11 cellular contexts compared by ENCODE assay signal in the genomic region with DNA sequence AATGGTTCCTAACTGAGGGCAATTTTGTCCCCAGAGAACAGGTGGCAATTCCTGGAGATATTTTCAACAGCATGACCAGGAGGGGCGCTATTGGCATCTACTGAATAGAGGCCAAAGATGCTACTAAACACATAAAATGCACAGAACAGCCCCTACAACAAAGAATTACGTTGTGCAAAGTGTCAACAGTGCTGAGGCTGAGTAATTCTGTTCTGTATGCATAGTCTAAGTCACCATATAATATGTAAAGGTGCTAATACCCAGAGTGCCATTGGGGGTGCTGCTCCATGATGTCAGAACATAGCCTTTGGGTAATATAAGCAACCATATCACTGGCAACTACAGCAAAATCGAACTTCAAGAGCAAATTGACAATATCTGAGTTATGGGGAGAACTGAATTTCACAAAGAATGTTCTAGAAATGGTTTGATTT.
DNase-seq lines count a peak whose midpoint lies in the region; ATAC-seq and TF ChIP-seq lines count a peak whose summit lies in the region.
"Had no signal": no experiment of that assay in that cellular context is flagged by ENCODE, and none has a peak within 500 bp of the region (broad histone marks: within the 10 kb centered on the region; RNA-seq: fewer than 3 reads in every experiment).

No MANE protein-coding gene starts in this region.

- H4K20me1 ChIP-seq in SK-N-SH (ENCODE audit: insufficient read depth) (no peaks in the 10 kb centered on the region), smooth muscle cell (ENCODE audit: low read depth) (no peaks in the 10 kb centered on the region)

- H3K27ac ChIP-seq in SK-N-SH (ENCODE audit: low read depth in 2 of 2, low read length in 1 of 2) (no peak overlapping the region), foreskin keratinocyte (no peak overlapping the region), tibial nerve (peak overlapping the region in 3 of 4 donors; percentile 15 to 65 (median 64)), smooth muscle cell (ENCODE audit: low read depth) (no peak overlapping the region)
- H3K27ac ChIP-seq: heart left ventricle had no signal

- H3K79me2 ChIP-seq in SK-N-SH (ENCODE audit: insufficient read depth): no peaks in the 10 kb centered on the region
- H3K79me2 ChIP-seq in smooth muscle cell (ENCODE audit: low read depth): no peaks in the 10 kb centered on the region

- no peaks in the 10 kb centered on the region for H3F3A ChIP-seq in SK-N-SH (replicated peaks; ENCODE audit: insufficient read depth)
- no peaks in the 10 kb centered on the region for H3F3A ChIP-seq in smooth muscle cell (ENCODE audit: low read depth)

- 27% methylated on average over 3 of the region's 3 CpGs for WGBS in SK-N-SH (ENCODE audit: low lambda C conversion rate)
- WGBS in tibial nerve, 2 donors: 38 to 39% methylated on average over 3 of the region's 3 CpGs
- WGBS in smooth muscle cell (ENCODE audit: low lambda C conversion rate): 41% methylated on average over 3 of the region's 3 CpGs

- no peak for DNase-seq in SK-N-SH
- DNase-seq in RPMI8226: peak; percentile 8
- DNase-seq in foreskin keratinocyte: no peak
- no peak for DNase-seq in tibial nerve (ENCODE audit: low spot score in 2 of 2)
- no peak for DNase-seq in smooth muscle cell (lab: John Stamatoyannopoulos, UW; ENCODE audit: unreplicated experiment)
- DNase-seq in 8988T: no peak
- no peak for DNase-seq in activated CD4-positive, CD25-positive, alpha-beta regulatory T cell (lab: John Stamatoyannopoulos, UW)
- DNase-seq: activated CD4-positive, alpha-beta memory T cell treated with anti-CD3 and anti-CD28 coated beads for 36 hours; heart left ventricle had no signal

- ATAC-seq in SK-N-SH treated with all-trans-retinoic acid at 6 μM for 48 hours (no peak), foreskin keratinocyte (no peak)
- ATAC-seq: heart left ventricle; natural killer cell treated with Interleukin-12 subunit alpha and Interleukin-12 subunit beta and Interleukin-15 and Interleukin-18, amount 100 ng/mL, for 72 hours had no signal

- TF ChIP-seq RAD21 in SK-N-SH (IDR thresholded peaks at IDR 0.05; ENCODE audit: low read length): no peak

- no peaks in the 10 kb centered on the region for H3K9me3 ChIP-seq in SK-N-SH
- no peaks in the 10 kb centered on the region for H3K9me3 ChIP-seq in tibial nerve
- H3K9me3 ChIP-seq in smooth muscle cell (replicated peaks; ENCODE audit: low read depth): no peaks in the 10 kb centered on the region

- TF ChIP-seq POLR2A in tibial nerve (IDR thresholded peaks at IDR 0.05): no peak

- H3K36me3 ChIP-seq in SK-N-SH (replicated peaks in 1 of 2; ENCODE audit: control insufficient read depth in 1 of 2, insufficient read depth in 2 of 2, low read length in 1 of 2) (no peaks in the 10 kb centered on the region), tibial nerve (no peaks in the 10 kb centered on the region), smooth muscle cell (ENCODE audit: low read depth) (no peaks in the 10 kb centered on the region)
- H3K36me3 ChIP-seq: heart left ventricle had no signal

- H3K9ac ChIP-seq in SK-N-SH: no peak overlapping the region
- H3K9ac ChIP-seq in smooth muscle cell (ENCODE audit: low read depth): no peak overlapping the region

- H3K4me2 ChIP-seq in SK-N-SH: no peak overlapping the region
- H3K4me2 ChIP-seq in smooth muscle cell: no peak overlapping the region

- H3K9me2 ChIP-seq in SK-N-SH: no peaks in the 10 kb centered on the region

- H3K4me3 ChIP-seq in SK-N-SH (ENCODE audit: low read depth in 2 of 2, low read length in 1 of 2) (no peak overlapping the region), tibial nerve (no peak overlapping the region), smooth muscle cell (no peak overlapping the region)
- H3K4me3 ChIP-seq: heart left ventricle had no signal

- H2AFZ ChIP-seq in SK-N-SH (ENCODE audit: low read depth) (no peak overlapping the region), smooth muscle cell (ENCODE audit: low read depth) (no peak overlapping the region)

- H3K27me3 ChIP-seq in SK-N-SH (ENCODE audit: insufficient read depth): no peaks in the 10 kb centered on the region; the same call in 1 of the 2 replicates
- peaks cover 27% of the 10 kb centered on the region for H3K27me3 ChIP-seq in foreskin keratinocyte
- H3K27me3 ChIP-seq in tibial nerve: peaks cover 0 to 7% of the 10 kb centered on the region in 2 donors
- H3K27me3 ChIP-seq in smooth muscle cell (ENCODE audit: low read depth): no peaks in the 10 kb centered on the region
- H3K27me3 ChIP-seq: heart left ventricle had no signal

- POLR2A ChIA-PET in SK-N-SH (lab: Yijun Ruan, JAX): no interaction called here

- CTCF ChIA-PET in SK-N-SH (lab: Yijun Ruan, JAX): interaction anchor here (6.4 kb wide), 1 partner anchor 11 kb away, joined by 34 read pairs; no protein-coding TSS in a partner anchor

- H3K4me1 ChIP-seq in SK-N-SH (ENCODE audit: control insufficient read depth in 1 of 2, insufficient read depth in 2 of 2, low read depth in 1 of 2, low read length in 1 of 2): peaks cover 0 to 14% of the 10 kb centered on the region in 2 experiments; a peak in 2 of 4 replicates
- no peaks in the 10 kb centered on the region for H3K4me1 ChIP-seq in foreskin keratinocyte
- H3K4me1 ChIP-seq in tibial nerve: peaks cover 0 to 18% (median 4%) of the 10 kb centered on the region in 4 donors
- H3K4me1 ChIP-seq in smooth muscle cell (ENCODE audit: low read depth): peaks cover 26% of the 10 kb centered on the region
- H3K4me1 ChIP-seq: heart left ventricle had no signal

- TF ChIP-seq CTCF in SK-N-SH (IDR thresholded peaks at IDR 0.05) (peak; percentile 47), foreskin keratinocyte (conservative IDR thresholded peaks at IDR 0.05) (peak; percentile 41), tibial nerve (IDR thresholded peaks at IDR 0.05) (peak in 4 of 5 experiments; percentile 22 to 32 (median 28)), smooth muscle cell (IDR thresholded peaks at IDR 0.05; ENCODE audit: borderline replicate concordance, insufficient read depth, poor library complexity, severe bottlenecking) (no peak)

- TF ChIP-seq EP300 in SK-N-SH (IDR thresholded peaks at IDR 0.05; ENCODE audit: borderline replicate concordance in 1 of 2, low read depth in 1 of 2, low read length in 1 of 2) (no peak), tibial nerve (IDR thresholded peaks at IDR 0.05) (no peak)

TF ChIP-seq in SK-N-SH, 30 proteins besides CTCF, POLR2A, EP300 and RAD21 (continues in another document):
- no peak for TF ChIP-seq NFIC (IDR thresholded peaks at IDR 0.05; ENCODE audit: borderline replicate concordance)
- TF ChIP-seq, protein P1, sequence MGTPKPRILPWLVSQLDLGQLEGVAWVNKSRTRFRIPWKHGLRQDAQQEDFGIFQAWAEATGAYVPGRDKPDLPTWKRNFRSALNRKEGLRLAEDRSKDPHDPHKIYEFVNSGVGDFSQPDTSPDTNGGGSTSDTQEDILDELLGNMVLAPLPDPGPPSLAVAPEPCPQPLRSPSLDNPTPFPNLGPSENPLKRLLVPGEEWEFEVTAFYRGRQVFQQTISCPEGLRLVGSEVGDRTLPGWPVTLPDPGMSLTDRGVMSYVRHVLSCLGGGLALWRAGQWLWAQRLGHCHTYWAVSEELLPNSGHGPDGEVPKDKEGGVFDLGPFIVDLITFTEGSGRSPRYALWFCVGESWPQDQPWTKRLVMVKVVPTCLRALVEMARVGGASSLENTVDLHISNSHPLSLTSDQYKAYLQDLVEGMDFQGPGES (IDR thresholded peaks at IDR 0.05; ENCODE audit: low read depth, low read length): no peak
- TF ChIP-seq, protein P2, sequence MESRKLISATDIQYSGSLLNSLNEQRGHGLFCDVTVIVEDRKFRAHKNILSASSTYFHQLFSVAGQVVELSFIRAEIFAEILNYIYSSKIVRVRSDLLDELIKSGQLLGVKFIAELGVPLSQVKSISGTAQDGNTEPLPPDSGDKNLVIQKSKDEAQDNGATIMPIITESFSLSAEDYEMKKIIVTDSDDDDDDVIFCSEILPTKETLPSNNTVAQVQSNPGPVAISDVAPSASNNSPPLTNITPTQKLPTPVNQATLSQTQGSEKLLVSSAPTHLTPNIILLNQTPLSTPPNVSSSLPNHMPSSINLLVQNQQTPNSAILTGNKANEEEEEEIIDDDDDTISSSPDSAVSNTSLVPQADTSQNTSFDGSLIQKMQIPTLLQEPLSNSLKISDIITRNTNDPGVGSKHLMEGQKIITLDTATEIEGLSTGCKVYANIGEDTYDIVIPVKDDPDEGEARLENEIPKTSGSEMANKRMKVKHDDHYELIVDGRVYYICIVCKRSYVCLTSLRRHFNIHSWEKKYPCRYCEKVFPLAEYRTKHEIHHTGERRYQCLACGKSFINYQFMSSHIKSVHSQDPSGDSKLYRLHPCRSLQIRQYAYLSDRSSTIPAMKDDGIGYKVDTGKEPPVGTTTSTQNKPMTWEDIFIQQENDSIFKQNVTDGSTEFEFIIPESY (IDR thresholded peaks at IDR 0.05; ENCODE audit: borderline replicate concordance, low read depth): no peak
- TF ChIP-seq POLR2AphosphoS5 (IDR thresholded peaks at IDR 0.05; ENCODE audit: low read depth, low read length): no peak

TF ChIP-seq in SK-N-SH treated with all-trans-retinoic acid at 6 μM for 48 hours, 23 proteins besides CTCF, POLR2A, EP300 and RAD21:
- TF ChIP-seq ARNTL (CRISPR knock-in tag; IDR thresholded peaks at IDR 0.05; ENCODE audit: borderline replicate concordance, low read depth) (no peak), ZNF565 (CRISPR knock-in tag; conservative IDR thresholded peaks at IDR 0.05; ENCODE audit: low read depth) (no peak), TCF4 (CRISPR knock-in tag; IDR thresholded peaks at IDR 0.05; ENCODE audit: borderline replicate concordance) (no peak), OSR1 (CRISPR knock-in tag; IDR thresholded peaks at IDR 0.05) (no peak), ZNF70 (CRISPR knock-in tag; IDR thresholded peaks at IDR 0.05) (no peak), ESRRG (CRISPR knock-in tag; IDR thresholded peaks at IDR 0.05) (no peak), GLIS3 (CRISPR knock-in tag; IDR thresholded peaks at IDR 0.05) (no peak)

Comparison
In these comparisons a context has a peak if more than half of its experiments do, and no peak if none do; other contexts are left out.
1. H3K27ac ChIP-seq: peak in tibial nerve (3 of 4); none in SK-N-SH (0 of 2), foreskin keratinocyte (single experiment) and smooth muscle cell (single experiment).